In the genomic region with DNA sequence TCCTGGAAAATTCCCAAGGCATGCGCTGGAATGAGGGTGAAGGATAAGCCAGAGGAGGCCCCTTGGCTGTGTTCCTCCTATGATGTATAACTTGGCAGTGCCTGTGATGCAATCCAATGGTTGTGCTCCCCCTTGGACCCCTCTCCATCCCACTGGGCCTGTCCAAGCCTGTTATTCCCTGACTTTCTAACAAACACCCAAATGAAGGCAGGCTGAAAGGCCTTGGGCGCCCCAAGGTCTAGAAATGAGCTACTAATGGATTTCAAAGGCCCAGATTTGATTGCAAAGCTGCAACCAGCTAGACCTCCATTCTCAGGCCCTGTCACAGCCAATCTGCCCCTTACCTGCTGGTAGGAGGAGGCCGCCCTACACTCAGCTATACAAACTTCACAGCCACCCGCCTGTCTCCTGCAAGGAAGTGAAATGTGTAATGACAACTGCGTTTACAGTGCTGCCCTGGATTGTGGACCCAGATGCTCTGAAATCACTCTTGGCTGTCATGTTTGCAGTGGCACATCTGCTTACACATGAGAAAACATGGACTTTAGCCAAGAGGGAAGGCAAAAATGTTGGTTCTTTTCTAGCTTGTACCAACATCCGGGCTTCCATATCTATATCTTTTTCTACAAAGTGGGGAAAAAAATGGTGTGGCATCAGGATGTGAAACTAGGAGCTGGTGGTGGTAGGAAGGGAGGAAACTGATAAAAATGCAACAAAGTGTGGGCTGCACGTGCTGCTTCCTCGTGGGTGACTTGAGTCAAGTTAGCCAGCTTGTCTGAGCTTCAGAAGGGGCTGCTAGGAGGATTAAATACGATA, we compare ENCODE assay signal across 1 cellular context.
TF ChIP-seq lines count a peak whose summit lies in the region.

No MANE protein-coding gene starts in this region.

TF ChIP-seq in HepG2, 621 proteins besides CTCF, POLR2A, EP300 and RAD21 (continued from another document and continues in another):
- TF ChIP-seq, protein P1, sequence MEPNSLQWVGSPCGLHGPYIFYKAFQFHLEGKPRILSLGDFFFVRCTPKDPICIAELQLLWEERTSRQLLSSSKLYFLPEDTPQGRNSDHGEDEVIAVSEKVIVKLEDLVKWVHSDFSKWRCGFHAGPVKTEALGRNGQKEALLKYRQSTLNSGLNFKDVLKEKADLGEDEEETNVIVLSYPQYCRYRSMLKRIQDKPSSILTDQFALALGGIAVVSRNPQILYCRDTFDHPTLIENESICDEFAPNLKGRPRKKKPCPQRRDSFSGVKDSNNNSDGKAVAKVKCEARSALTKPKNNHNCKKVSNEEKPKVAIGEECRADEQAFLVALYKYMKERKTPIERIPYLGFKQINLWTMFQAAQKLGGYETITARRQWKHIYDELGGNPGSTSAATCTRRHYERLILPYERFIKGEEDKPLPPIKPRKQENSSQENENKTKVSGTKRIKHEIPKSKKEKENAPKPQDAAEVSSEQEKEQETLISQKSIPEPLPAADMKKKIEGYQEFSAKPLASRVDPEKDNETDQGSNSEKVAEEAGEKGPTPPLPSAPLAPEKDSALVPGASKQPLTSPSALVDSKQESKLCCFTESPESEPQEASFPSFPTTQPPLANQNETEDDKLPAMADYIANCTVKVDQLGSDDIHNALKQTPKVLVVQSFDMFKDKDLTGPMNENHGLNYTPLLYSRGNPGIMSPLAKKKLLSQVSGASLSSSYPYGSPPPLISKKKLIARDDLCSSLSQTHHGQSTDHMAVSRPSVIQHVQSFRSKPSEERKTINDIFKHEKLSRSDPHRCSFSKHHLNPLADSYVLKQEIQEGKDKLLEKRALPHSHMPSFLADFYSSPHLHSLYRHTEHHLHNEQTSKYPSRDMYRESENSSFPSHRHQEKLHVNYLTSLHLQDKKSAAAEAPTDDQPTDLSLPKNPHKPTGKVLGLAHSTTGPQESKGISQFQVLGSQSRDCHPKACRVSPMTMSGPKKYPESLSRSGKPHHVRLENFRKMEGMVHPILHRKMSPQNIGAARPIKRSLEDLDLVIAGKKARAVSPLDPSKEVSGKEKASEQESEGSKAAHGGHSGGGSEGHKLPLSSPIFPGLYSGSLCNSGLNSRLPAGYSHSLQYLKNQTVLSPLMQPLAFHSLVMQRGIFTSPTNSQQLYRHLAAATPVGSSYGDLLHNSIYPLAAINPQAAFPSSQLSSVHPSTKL (CRISPR knock-in tag; IDR thresholded peaks at IDR 0.05) = peak; percentile 93
- TF ChIP-seq CREM (IDR thresholded peaks at IDR 0.05) (peak; percentile 71; the same call in 1 of the 2 replicates), CREM (CRISPR knock-in tag; IDR thresholded peaks at IDR 0.05) (no peak), NKX3-1 (CRISPR knock-in tag; IDR thresholded peaks at IDR 0.05) (no peak), ONECUT2 (CRISPR knock-in tag; IDR thresholded peaks at IDR 0.05) (peak; percentile 38; the same call in 1 of the 2 replicates), U2AF1 (optimal IDR thresholded peaks at IDR 0.05; ENCODE audit: low read depth, low read length) (no peak), ZNF205 (CRISPR knock-in tag; IDR thresholded peaks at IDR 0.05) (peak; percentile 64; the same call in 1 of the 2 replicates), MBD4 (IDR thresholded peaks at IDR 0.05; ENCODE audit: borderline replicate concordance, low read length) (no peak; the same call in 1 of the 2 replicates), MTF1 (CRISPR knock-in tag; IDR thresholded peaks at IDR 0.05) (no peak), ZNF432 (CRISPR knock-in tag; IDR thresholded peaks at IDR 0.05; ENCODE audit: borderline replicate concordance) (no peak), CENPT (CRISPR knock-in tag; IDR thresholded peaks at IDR 0.05; ENCODE audit: low read depth) (no peak), ZFP37 (CRISPR knock-in tag; IDR thresholded peaks at IDR 0.05; ENCODE audit: borderline replicate concordance) (no peak; the same call in 1 of the 2 replicates), ATAD3A (CRISPR knock-in tag; IDR thresholded peaks at IDR 0.05) (no peak), ZNF652 (CRISPR knock-in tag; IDR thresholded peaks at IDR 0.05; ENCODE audit: borderline replicate concordance, low read depth) (peak; percentile 60; the same call in 1 of the 2 replicates), MTA1 (CRISPR knock-in tag; IDR thresholded peaks at IDR 0.05; ENCODE audit: borderline replicate concordance) (peak; percentile 80), ZNF766 (CRISPR knock-in tag; IDR thresholded peaks at IDR 0.05; ENCODE audit: borderline replicate concordance) (no peak), RBAK (CRISPR knock-in tag; IDR thresholded peaks at IDR 0.05) (no peak), FOXA1 (IDR thresholded peaks at IDR 0.05) (no peak; the same call in 1 of the 2 replicates), FOXA1 (CRISPR knock-in tag; IDR thresholded peaks at IDR 0.05) (peak; percentile 93), KDM1A (CRISPR knock-in tag; IDR thresholded peaks at IDR 0.05) (peak; percentile 82; the same call in 1 of the 2 replicates), PRPF4 (IDR thresholded peaks at IDR 0.05; ENCODE audit: low read depth, low read length, poor library complexity, severe bottlenecking) (no peak), ETV5 (CRISPR knock-in tag; IDR thresholded peaks at IDR 0.05; ENCODE audit: borderline replicate concordance) (peak; percentile 97), NFE2 (CRISPR knock-in tag; IDR thresholded peaks at IDR 0.05) (no peak), ESRRA (CRISPR knock-in tag; IDR thresholded peaks at IDR 0.05; ENCODE audit: low read depth) (peak; percentile 71), PHB2 (IDR thresholded peaks at IDR 0.05; ENCODE audit: partially characterized antibody) (no peak), ZNF543 (CRISPR knock-in tag; IDR thresholded peaks at IDR 0.05) (peak; percentile 76), ZNF777 (CRISPR knock-in tag; IDR thresholded peaks at IDR 0.05) (no peak), FOSL1 (CRISPR knock-in tag; IDR thresholded peaks at IDR 0.05; ENCODE audit: borderline replicate concordance) (no peak), TRIM24 (CRISPR knock-in tag; IDR thresholded peaks at IDR 0.05) (no peak)
- TF ChIP-seq, protein P2, sequence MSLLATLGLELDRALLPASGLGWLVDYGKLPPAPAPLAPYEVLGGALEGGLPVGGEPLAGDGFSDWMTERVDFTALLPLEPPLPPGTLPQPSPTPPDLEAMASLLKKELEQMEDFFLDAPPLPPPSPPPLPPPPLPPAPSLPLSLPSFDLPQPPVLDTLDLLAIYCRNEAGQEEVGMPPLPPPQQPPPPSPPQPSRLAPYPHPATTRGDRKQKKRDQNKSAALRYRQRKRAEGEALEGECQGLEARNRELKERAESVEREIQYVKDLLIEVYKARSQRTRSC (CRISPR knock-in tag; IDR thresholded peaks at IDR 0.05; ENCODE audit: low read depth) = no peak
- TF ChIP-seq, protein P3, sequence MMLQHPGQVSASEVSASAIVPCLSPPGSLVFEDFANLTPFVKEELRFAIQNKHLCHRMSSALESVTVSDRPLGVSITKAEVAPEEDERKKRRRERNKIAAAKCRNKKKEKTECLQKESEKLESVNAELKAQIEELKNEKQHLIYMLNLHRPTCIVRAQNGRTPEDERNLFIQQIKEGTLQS (CRISPR knock-in tag; IDR thresholded peaks at IDR 0.05) = no peak; the same call in 1 of the 2 replicates
- TF ChIP-seq, protein P4, sequence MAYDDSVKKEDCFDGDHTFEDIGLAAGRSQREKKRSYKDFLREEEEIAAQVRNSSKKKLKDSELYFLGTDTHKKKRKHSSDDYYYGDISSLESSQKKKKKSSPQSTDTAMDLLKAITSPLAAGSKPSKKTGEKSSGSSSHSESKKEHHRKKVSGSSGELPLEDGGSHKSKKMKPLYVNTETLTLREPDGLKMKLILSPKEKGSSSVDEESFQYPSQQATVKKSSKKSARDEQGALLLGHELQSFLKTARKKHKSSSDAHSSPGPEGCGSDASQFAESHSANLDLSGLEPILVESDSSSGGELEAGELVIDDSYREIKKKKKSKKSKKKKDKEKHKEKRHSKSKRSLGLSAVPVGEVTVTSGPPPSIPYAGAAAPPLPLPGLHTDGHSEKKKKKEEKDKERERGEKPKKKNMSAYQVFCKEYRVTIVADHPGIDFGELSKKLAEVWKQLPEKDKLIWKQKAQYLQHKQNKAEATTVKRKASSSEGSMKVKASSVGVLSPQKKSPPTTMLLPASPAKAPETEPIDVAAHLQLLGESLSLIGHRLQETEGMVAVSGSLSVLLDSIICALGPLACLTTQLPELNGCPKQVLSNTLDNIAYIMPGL (CRISPR knock-in tag; IDR thresholded peaks at IDR 0.05; ENCODE audit: borderline replicate concordance in 1 of 2, low read depth in 1 of 2) = peak; percentile 41 to 43; a peak in 1 of 4 replicates
- TF ChIP-seq, protein P5, sequence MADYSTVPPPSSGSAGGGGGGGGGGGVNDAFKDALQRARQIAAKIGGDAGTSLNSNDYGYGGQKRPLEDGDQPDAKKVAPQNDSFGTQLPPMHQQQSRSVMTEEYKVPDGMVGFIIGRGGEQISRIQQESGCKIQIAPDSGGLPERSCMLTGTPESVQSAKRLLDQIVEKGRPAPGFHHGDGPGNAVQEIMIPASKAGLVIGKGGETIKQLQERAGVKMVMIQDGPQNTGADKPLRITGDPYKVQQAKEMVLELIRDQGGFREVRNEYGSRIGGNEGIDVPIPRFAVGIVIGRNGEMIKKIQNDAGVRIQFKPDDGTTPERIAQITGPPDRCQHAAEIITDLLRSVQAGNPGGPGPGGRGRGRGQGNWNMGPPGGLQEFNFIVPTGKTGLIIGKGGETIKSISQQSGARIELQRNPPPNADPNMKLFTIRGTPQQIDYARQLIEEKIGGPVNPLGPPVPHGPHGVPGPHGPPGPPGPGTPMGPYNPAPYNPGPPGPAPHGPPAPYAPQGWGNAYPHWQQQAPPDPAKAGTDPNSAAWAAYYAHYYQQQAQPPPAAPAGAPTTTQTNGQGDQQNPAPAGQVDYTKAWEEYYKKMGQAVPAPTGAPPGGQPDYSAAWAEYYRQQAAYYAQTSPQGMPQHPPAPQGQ (CRISPR knock-in tag; IDR thresholded peaks at IDR 0.05; ENCODE audit: borderline replicate concordance) = no peak
- TF ChIP-seq, protein P6, sequence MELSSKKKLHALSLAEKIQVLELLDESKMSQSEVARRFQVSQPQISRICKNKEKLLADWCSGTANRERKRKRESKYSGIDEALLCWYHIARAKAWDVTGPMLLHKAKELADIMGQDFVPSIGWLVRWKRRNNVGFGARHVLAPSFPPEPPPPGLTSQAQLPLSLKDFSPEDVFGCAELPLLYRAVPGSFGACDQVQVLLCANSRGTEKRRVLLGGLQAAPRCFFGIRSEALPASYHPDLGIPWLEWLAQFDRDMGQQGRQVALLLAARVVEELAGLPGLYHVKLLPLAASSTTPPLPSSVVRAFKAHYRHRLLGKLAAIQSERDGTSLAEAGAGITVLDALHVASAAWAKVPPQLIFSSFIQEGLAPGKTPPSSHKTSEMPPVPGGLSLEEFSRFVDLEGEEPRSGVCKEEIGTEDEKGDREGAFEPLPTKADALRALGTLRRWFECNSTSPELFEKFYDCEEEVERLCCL (CRISPR knock-in tag; IDR thresholded peaks at IDR 0.05; ENCODE audit: borderline replicate concordance) = no peak; the same call in 1 of the 2 replicates
- TF ChIP-seq, protein P7, sequence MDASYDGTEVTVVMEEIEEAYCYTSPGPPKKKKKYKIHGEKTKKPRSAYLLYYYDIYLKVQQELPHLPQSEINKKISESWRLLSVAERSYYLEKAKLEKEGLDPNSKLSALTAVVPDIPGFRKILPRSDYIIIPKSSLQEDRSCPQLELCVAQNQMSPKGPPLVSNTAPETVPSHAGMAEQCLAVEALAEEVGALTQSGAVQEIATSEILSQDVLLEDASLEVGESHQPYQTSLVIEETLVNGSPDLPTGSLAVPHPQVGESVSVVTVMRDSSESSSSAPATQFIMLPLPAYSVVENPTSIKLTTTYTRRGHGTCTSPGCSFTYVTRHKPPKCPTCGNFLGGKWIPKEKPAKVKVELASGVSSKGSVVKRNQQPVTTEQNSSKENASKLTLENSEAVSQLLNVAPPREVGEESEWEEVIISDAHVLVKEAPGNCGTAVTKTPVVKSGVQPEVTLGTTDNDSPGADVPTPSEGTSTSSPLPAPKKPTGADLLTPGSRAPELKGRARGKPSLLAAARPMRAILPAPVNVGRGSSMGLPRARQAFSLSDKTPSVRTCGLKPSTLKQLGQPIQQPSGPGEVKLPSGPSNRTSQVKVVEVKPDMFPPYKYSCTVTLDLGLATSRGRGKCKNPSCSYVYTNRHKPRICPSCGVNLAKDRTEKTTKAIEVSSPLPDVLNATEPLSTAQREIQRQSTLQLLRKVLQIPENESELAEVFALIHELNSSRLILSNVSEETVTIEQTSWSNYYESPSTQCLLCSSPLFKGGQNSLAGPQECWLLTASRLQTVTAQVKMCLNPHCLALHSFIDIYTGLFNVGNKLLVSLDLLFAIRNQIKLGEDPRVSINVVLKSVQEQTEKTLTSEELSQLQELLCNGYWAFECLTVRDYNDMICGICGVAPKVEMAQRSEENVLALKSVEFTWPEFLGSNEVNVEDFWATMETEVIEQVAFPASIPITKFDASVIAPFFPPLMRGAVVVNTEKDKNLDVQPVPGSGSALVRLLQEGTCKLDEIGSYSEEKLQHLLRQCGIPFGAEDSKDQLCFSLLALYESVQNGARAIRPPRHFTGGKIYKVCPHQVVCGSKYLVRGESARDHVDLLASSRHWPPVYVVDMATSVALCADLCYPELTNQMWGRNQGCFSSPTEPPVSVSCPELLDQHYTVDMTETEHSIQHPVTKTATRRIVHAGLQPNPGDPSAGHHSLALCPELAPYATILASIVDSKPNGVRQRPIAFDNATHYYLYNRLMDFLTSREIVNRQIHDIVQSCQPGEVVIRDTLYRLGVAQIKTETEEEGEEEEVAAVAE (CRISPR knock-in tag; IDR thresholded peaks at IDR 0.05; ENCODE audit: borderline replicate concordance) = 0 out of 2 replicates have a peak, but pooled peaks have one; percentile 47
- TF ChIP-seq, protein P8, sequence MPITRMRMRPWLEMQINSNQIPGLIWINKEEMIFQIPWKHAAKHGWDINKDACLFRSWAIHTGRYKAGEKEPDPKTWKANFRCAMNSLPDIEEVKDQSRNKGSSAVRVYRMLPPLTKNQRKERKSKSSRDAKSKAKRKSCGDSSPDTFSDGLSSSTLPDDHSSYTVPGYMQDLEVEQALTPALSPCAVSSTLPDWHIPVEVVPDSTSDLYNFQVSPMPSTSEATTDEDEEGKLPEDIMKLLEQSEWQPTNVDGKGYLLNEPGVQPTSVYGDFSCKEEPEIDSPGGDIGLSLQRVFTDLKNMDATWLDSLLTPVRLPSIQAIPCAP (CRISPR knock-in tag; IDR thresholded peaks at IDR 0.05; ENCODE audit: low read depth) = no peak
- TF ChIP-seq, protein P9, sequence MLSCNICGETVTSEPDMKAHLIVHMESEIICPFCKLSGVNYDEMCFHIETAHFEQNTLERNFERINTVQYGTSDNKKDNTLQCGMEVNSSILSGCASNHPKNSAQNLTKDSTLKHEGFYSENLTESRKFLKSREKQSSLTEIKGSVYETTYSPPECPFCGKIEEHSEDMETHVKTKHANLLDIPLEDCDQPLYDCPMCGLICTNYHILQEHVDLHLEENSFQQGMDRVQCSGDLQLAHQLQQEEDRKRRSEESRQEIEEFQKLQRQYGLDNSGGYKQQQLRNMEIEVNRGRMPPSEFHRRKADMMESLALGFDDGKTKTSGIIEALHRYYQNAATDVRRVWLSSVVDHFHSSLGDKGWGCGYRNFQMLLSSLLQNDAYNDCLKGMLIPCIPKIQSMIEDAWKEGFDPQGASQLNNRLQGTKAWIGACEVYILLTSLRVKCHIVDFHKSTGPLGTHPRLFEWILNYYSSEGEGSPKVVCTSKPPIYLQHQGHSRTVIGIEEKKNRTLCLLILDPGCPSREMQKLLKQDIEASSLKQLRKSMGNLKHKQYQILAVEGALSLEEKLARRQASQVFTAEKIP (CRISPR knock-in tag; IDR thresholded peaks at IDR 0.05; ENCODE audit: borderline replicate concordance) = no peak
- TF ChIP-seq, protein P10, sequence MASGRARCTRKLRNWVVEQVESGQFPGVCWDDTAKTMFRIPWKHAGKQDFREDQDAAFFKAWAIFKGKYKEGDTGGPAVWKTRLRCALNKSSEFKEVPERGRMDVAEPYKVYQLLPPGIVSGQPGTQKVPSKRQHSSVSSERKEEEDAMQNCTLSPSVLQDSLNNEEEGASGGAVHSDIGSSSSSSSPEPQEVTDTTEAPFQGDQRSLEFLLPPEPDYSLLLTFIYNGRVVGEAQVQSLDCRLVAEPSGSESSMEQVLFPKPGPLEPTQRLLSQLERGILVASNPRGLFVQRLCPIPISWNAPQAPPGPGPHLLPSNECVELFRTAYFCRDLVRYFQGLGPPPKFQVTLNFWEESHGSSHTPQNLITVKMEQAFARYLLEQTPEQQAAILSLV (CRISPR knock-in tag; IDR thresholded peaks at IDR 0.05; ENCODE audit: borderline replicate concordance) = peak; percentile 71
